ENCODE assay signal across 8 cellular contexts in the genomic region with DNA sequence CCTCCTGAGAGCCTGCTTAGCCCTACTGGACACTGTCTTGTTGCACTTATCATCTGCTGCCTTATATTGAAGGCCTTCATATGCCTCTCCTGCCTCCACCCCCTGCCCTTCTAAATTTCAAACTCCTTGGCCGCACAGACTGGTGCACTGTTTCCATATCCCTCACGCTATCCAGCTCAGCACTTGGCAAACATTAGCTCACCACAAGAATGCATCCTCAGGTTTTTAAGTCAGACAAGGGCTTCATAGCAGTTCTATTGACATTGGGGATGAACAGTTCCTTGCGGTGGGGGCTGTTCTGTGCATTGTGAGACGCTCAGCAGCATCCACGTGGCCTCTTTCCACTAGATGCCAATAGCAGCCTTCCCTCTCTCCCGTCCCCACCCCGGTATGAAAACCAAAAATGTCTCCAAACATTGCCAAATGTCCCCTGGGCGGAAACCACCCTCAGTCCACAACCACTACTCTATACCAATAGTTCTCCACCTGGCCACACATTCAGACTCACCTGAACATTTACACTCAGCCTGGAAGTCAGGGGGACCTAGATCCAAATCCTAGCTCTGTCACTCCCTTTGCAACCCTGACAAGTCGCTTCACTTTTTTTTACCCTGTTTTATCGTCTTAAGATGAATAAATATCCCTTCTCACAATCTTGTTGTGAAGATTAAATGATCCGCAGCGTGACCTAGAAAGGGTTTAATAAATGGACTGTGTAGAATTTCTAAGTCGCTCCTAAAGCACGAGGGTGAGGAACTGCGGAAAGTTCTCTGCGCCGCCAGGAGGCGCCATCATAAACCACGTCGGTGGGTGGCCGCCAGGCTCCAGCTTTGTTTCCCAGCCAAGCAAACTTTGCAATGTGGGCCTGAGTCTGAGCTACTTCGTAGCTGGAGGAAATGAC. TPM values are rescaled to one million over a fixed set of nuclear protein-coding genes. Genes with fewer than 3 reads are reported as not detected.
DNase-seq lines count a peak whose midpoint lies in the region; ATAC-seq, FAIRE-seq and TF ChIP-seq lines count a peak whose summit lies in the region.

No MANE protein-coding gene starts in this region.

- no peaks in the 10 kb centered on the region for H3K27me3 ChIP-seq in cardiac muscle cell

- H3K79me2 ChIP-seq in OCI-LY7 (ENCODE audit: insufficient read depth, low read depth, low read length), result no peaks in the 10 kb centered on the region

- H3K9me3 ChIP-seq in OCI-LY7 (ENCODE audit: low read length) (no peaks in the 10 kb centered on the region), cardiac muscle cell (ENCODE audit: low read depth) (no peaks in the 10 kb centered on the region)

- H4K20me1 ChIP-seq in OCI-LY7 (ENCODE audit: insufficient read depth, low read length), result no peaks in the 10 kb centered on the region

- H3K36me3 ChIP-seq in OCI-LY7 (ENCODE audit: insufficient read depth, low read length) (no peaks in the 10 kb centered on the region), cardiac muscle cell (no peaks in the 10 kb centered on the region)

- TF ChIP-seq CTCF in AG04449 (IDR thresholded peaks at IDR 0.05; ENCODE audit: insufficient read depth, low read length, missing control alignments) (peak; percentile 53), OCI-LY7 (conservative IDR thresholded peaks at IDR 0.05; ENCODE audit: low read length) (peak; percentile 98), cardiac muscle cell (IDR thresholded peaks at IDR 0.05; ENCODE audit: low read depth, low read length) (peak; percentile 73)

- H2AFZ ChIP-seq in OCI-LY7 (ENCODE audit: low read length), result no peak overlapping the region

- CTCF ChIA-PET in AG04449 (lab: Yijun Ruan, JAX), result interaction anchor here (0.6 to 5.8 kb wide), 21 partner anchors 8 to 161 kb away, joined by 3 to 51 read pairs (median 4); no protein-coding TSS in a partner anchor
- CTCF ChIA-PET in OCI-LY7 (lab: Charles Lee; ENCODE audit: unreplicated experiment), result interaction anchor here (0.7 to 1.3 kb wide), 3 partner anchors 12 to 178 kb away, joined by 3 to 6 read pairs (median 3); no protein-coding TSS in a partner anchor

- no peaks in the 10 kb centered on the region for H3K9me2 ChIP-seq in OCI-LY7 (ENCODE audit: insufficient read depth, low read length)

- no peak overlapping the region for H3K4me2 ChIP-seq in OCI-LY7 (ENCODE audit: low read length)

- H3K27ac ChIP-seq in OCI-LY7 (ENCODE audit: low read depth, low read length, poor library complexity, severe bottlenecking) (no peak overlapping the region), cardiac muscle cell (no peak overlapping the region)

- no peak overlapping the region for H3K4me3 ChIP-seq in AG04449 (ENCODE audit: low read depth, low read length)
- no peak overlapping the region for H3K4me3 ChIP-seq in OCI-LY7 (ENCODE audit: low read depth, low read length, poor library complexity, severe bottlenecking)
- H3K4me3 ChIP-seq in cardiac muscle cell, result no peak overlapping the region

- FAIRE-seq in GM18507 (lab: Jason Lieb, UNC), result peak; percentile 63

- intact Hi-C loops in OCI-LY7 (cut with micrococcal nuclease; ENCODE audit: unreplicated experiment), result loop anchor here (1.0 to 10.0 kb wide), 2 partner anchors 29 to 162 kb away; a partner anchor contains a TSS

- POLR2A ChIA-PET in AG04449 (lab: Yijun Ruan, JAX) (interaction anchor here (0.6 kb wide), 1 partner anchor 20 kb away, joined by 3 read pairs; no protein-coding TSS in a partner anchor), OCI-LY7 (lab: Charles Lee) (interaction anchor here (0.5 to 0.6 kb wide), 2 partner anchors 44 to 150 kb away, joined by 3 to 4 read pairs; no protein-coding TSS in a partner anchor)

- ATAC-seq in GM19397 (IDR thresholded peaks at IDR 0.05; ENCODE audit: unreplicated experiment), result no peak
- no peak for ATAC-seq in GM21381 (IDR thresholded peaks at IDR 0.05; ENCODE audit: unreplicated experiment)

- DNase-seq in AG04449 (ENCODE audit: low read depth, low spot score), result no peak
- peak; percentile 12 for DNase-seq in GM18507 (ENCODE audit: extremely low spot score, insufficient read length, low read depth)
- DNase-seq in OCI-LY7 (ENCODE audit: low spot score), result peak; percentile 78
- peak; percentile 35 for DNase-seq in activated gamma-delta T cell treated with anti-CD3 and anti-CD28 coated beads, Interleukin-2, amount 50 U/mL, for 16 hours (ENCODE audit: low read depth)
- peak; percentile 11 to 61 for DNase-seq in cardiac muscle cell (ENCODE audit: low read depth in 1 of 2, low spot score in 1 of 2)
- DNase-seq in stimulated activated CD4-positive, alpha-beta T cell treated with anti-CD3 and anti-CD28 coated beads, Interleukin-12 subunit alpha, Interleukin-12 subunit beta, amount 100 ng/mL, for 4 hours, result peak; percentile 50

- no TSS peak for BruUV-seq in OCI-LY7 (replicated peaks; lab: Mats Ljungman, UMichigan)

- H3K4me1 ChIP-seq in OCI-LY7 (ENCODE audit: insufficient read depth, low read length, poor library complexity, severe bottlenecking) (no peaks in the 10 kb centered on the region), cardiac muscle cell (ENCODE audit: low read depth) (no peaks in the 10 kb centered on the region)

RNA-seq across cellular contexts. Expression of a gene that starts 3.6 kb away (rescaled TPM):
- not detected in 2 replicates for total RNA-seq in OCI-LY7 (2014; rRNA removed; shearing (Covaris generic))
- total RNA-seq in OCI-LY7 (2022) (not detected in 2 replicates), cardiac muscle cell (not detected in 2 replicates)
- not detected in 2 replicates for polyA plus RNA-seq in cardiac muscle cell

RNA-seq across cellular contexts. Expression of a gene that starts 37.4 kb away (rescaled TPM):
- not detected in 2 replicates for total RNA-seq in OCI-LY7 (2014; rRNA removed; shearing (Covaris generic))
- total RNA-seq in OCI-LY7 (2022), result not detected in 2 replicates
- total RNA-seq in cardiac muscle cell, result not detected in 2 replicates
- not detected in 2 replicates for polyA plus RNA-seq in cardiac muscle cell

RNA-seq across cellular contexts. Expression of a gene that starts 51.7 kb away (rescaled TPM):
- not detected in 2 replicates for total RNA-seq in OCI-LY7 (2014; rRNA removed; shearing (Covaris generic))
- total RNA-seq in OCI-LY7 (2022) (not detected in 2 replicates), cardiac muscle cell (not detected in 2 replicates)
- not detected in 2 replicates for polyA plus RNA-seq in cardiac muscle cell

RNA-seq across cellular contexts. Expression of a gene that starts 52.1 kb away (rescaled TPM):
- not detected in 2 replicates for total RNA-seq in OCI-LY7 (2014; rRNA removed; shearing (Covaris generic))
- total RNA-seq in OCI-LY7 (2022) (not detected in 2 replicates), cardiac muscle cell (not detected in 2 replicates)
- not detected in 2 replicates for polyA plus RNA-seq in cardiac muscle cell
